In the genomic region with DNA sequence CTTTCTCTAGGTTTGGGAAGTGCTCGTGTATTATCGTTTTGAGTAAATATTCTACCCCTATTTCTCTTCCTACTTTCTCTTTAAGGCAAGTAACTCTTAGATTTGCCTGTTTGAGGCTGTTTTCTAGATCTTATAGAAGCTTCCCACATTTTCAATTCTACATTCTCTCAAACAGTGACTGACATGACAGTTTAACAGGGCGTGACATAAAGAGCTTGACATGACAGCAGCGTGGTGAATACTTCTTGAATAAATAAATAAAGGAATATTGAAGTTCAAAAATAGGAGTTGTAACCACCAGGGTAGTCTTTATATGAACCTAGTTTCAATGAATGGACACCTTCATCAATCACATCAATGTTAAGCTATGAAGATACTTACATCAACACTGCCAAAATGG, we compare ENCODE assay signal across 27 cellular contexts.
DNase-seq lines count a peak whose midpoint lies in the region; TF ChIP-seq lines count a peak whose summit lies in the region.
"Had no signal": no experiment of that assay in that cellular context is flagged by ENCODE, and none has a peak within 500 bp of the region (broad histone marks: within the 10 kb centered on the region; RNA-seq: fewer than 3 reads in every experiment).

No MANE protein-coding gene starts in this region.

- TF ChIP-seq RAD21 in neural cell (conservative IDR thresholded peaks at IDR 0.05) = no peak

- H3K9me3 ChIP-seq in neural cell (ENCODE audit: low read length) = no peaks in the 10 kb centered on the region
- H3K9me3 ChIP-seq: A549, BE2C, Caco-2 had no signal

- DNase-seq in NCI-H526 (lab: John Stamatoyannopoulos, UW) = no peak
- DNase-seq: 8988T; ACHN; AML-193; BE2C; C1 segment of cervical spinal cord; Caco-2; Calu3; CD4-positive, alpha-beta memory T cell; CD4-positive, alpha-beta T cell; CD4-positive, CD25-positive, alpha-beta regulatory T cell; CD8-positive, alpha-beta memory T cell; CD8-positive, alpha-beta T cell; COR-L47; DMS 273 treated with DMSO at 0.1 percent for 48 hours; DMS153; DMS53; DMS79; DMS79 treated with DMSO at 0.1 percent for 48 hours; DND-41; EL had no signal

- no peak overlapping the region for H3K4me2 ChIP-seq in neural cell (ENCODE audit: low read length)
- H3K4me2 ChIP-seq: A549; BLaER1; BLaER1 treated with 17β-estradiol and CSF1 and Interleukin-3, amounts not matched to agents 10 nM and 100 nM had no signal

- H3K9ac ChIP-seq in neural cell (ENCODE audit: low read length) = no peak overlapping the region
- H3K9ac ChIP-seq: BLaER1; BLaER1 treated with 17β-estradiol and CSF1 and Interleukin-3, amounts not matched to agents 10 nM and 100 nM had no signal

- H3K4me3 ChIP-seq in neural cell (ENCODE audit: low read length) = no peak overlapping the region
- H3K4me3 ChIP-seq: A549; BLaER1; BLaER1 treated with 17β-estradiol and CSF1 and Interleukin-3, amounts not matched to agents 10 nM and 100 nM had no signal

- no peak overlapping the region for H2AFZ ChIP-seq in neural cell (ENCODE audit: low read depth, low read length)

- H3F3A ChIP-seq in neural cell (ENCODE audit: insufficient read depth, low read length, poor library complexity, severe bottlenecking) = no peaks in the 10 kb centered on the region

- no peak for TF ChIP-seq CTCF in neural cell (IDR thresholded peaks at IDR 0.05; ENCODE audit: poor library complexity, severe bottlenecking)

- H3K27me3 ChIP-seq in neural cell (ENCODE audit: insufficient read depth, low read depth, low read length) = peaks cover 26% of the 10 kb centered on the region
- H3K27me3 ChIP-seq: BE2C; BLaER1; BLaER1 treated with 17β-estradiol and CSF1 and Interleukin-3, amounts not matched to agents 10 nM and 100 nM had no signal

- TF ChIP-seq EP300 in neural cell (conservative IDR thresholded peaks at IDR 0.05; ENCODE audit: poor library complexity, severe bottlenecking) = peak; percentile 90

- H3K79me2 ChIP-seq in neural cell (replicated peaks; ENCODE audit: insufficient read depth, low read length) = no peaks in the 10 kb centered on the region

- no peak overlapping the region for H3K27ac ChIP-seq in neural cell (ENCODE audit: low read length)
- H3K27ac ChIP-seq: 22Rv1; A549; BLaER1; BLaER1 treated with 17β-estradiol and CSF1 and Interleukin-3, amounts not matched to agents 10 nM and 100 nM; C4-2B had no signal

- no peaks in the 10 kb centered on the region for H3K36me3 ChIP-seq in neural cell (ENCODE audit: insufficient read depth, low read length)
- H3K36me3 ChIP-seq: BE2C; BLaER1; BLaER1 treated with 17β-estradiol and CSF1 and Interleukin-3, amounts not matched to agents 10 nM and 100 nM had no signal

- H4K20me1 ChIP-seq in neural cell (ENCODE audit: insufficient read depth) = no peaks in the 10 kb centered on the region
- H4K20me1 ChIP-seq: BLaER1; BLaER1 treated with 17β-estradiol and CSF1 and Interleukin-3, amounts not matched to agents 10 nM and 100 nM had no signal

- no peaks in the 10 kb centered on the region for H3K9me2 ChIP-seq in neural cell (ENCODE audit: insufficient read depth, low read length)

TF ChIP-seq in neural cell, 6 proteins besides CTCF, POLR2A, EP300 and RAD21:
- TF ChIP-seq SMC3 (conservative IDR thresholded peaks at IDR 0.05; ENCODE audit: poor library complexity) (no peak), POLR2AphosphoS5 (IDR thresholded peaks at IDR 0.05) (peak; percentile 70), MXI1 (conservative IDR thresholded peaks at IDR 0.05; ENCODE audit: poor library complexity, severe bottlenecking) (no peak)
- TF ChIP-seq, protein P1, sequence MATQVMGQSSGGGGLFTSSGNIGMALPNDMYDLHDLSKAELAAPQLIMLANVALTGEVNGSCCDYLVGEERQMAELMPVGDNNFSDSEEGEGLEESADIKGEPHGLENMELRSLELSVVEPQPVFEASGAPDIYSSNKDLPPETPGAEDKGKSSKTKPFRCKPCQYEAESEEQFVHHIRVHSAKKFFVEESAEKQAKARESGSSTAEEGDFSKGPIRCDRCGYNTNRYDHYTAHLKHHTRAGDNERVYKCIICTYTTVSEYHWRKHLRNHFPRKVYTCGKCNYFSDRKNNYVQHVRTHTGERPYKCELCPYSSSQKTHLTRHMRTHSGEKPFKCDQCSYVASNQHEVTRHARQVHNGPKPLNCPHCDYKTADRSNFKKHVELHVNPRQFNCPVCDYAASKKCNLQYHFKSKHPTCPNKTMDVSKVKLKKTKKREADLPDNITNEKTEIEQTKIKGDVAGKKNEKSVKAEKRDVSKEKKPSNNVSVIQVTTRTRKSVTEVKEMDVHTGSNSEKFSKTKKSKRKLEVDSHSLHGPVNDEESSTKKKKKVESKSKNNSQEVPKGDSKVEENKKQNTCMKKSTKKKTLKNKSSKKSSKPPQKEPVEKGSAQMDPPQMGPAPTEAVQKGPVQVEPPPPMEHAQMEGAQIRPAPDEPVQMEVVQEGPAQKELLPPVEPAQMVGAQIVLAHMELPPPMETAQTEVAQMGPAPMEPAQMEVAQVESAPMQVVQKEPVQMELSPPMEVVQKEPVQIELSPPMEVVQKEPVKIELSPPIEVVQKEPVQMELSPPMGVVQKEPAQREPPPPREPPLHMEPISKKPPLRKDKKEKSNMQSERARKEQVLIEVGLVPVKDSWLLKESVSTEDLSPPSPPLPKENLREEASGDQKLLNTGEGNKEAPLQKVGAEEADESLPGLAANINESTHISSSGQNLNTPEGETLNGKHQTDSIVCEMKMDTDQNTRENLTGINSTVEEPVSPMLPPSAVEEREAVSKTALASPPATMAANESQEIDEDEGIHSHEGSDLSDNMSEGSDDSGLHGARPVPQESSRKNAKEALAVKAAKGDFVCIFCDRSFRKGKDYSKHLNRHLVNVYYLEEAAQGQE (IDR thresholded peaks at IDR 0.05; ENCODE audit: borderline replicate concordance) = peak; percentile 20
